Comparison of ENCODE assay signal across 27 cellular contexts in genomic region chr5:54563083-54563761, GRCh38. TPM values are rescaled to one million over a fixed set of nuclear protein-coding genes. Genes with fewer than 3 reads are reported as not detected.
DNase-seq lines count a peak whose midpoint lies in the region; ATAC-seq, FAIRE-seq and TF ChIP-seq lines count a peak whose summit lies in the region.
"Had no signal": no experiment of that assay in that cellular context is flagged by ENCODE, and none has a peak within 500 bp of the region (broad histone marks: within the 10 kb centered on the region; RNA-seq: fewer than 3 reads in every experiment).

No MANE protein-coding gene starts in this region.

- H3K36me3 ChIP-seq in IMR-90 (ENCODE audit: control insufficient read depth, insufficient read depth, low read length), result no peaks in the 10 kb centered on the region
- H3K36me3 ChIP-seq in body of pancreas (replicated peaks in 1 of 2; ENCODE audit: insufficient read depth in 1 of 2, low read depth in 2 of 2), result no peaks in the 10 kb centered on the region
- H3K36me3 ChIP-seq: MG63 had no signal

- no CpG with 5 or more reads among the region's 1 CpG for WGBS in IMR-90 (ENCODE audit: extremely low coverage in 2 of 2, insufficient read length in 1 of 2), 2 experiments
- WGBS in body of pancreas, 2 donors, result 84 to 92% methylated on average over 1 of the region's 1 CpG

- H3K9me3 ChIP-seq in IMR-90 (ENCODE audit: control insufficient read depth, insufficient read depth, low read length) (0 out of 2 replicates have a peak, but pooled peaks cover 2% of the 10 kb centered on the region), body of pancreas (no peaks in the 10 kb centered on the region)
- H3K9me3 ChIP-seq: MG63 had no signal

- no peaks in the 10 kb centered on the region for H4K20me1 ChIP-seq in IMR-90 (ENCODE audit: insufficient read depth, low read length)

- peak; percentile 76 for DNase-seq in IMR-90
- DNase-seq in epithelial cell of esophagus (ENCODE audit: low read depth), result peak; percentile 79
- no peak for DNase-seq in urothelium cell line (ENCODE audit: low spot score)
- no peak for DNase-seq in putamen (ENCODE audit: low spot score)
- no peak for DNase-seq in OCI-M1 (lab: John Stamatoyannopoulos, UW)
- no peak for DNase-seq in body of pancreas
- DNase-seq: C1 segment of cervical spinal cord; CD4-positive, alpha-beta memory T cell; COR-L47; DMS53; GM23248; H7; KBM-7; MG63; NCI-H1048; NCI-H1417; NCI-H1694; NCI-H2029 treated with DMSO at 0.1 percent for 48 hours; NCI-H446 treated with DMSO at 0.1 percent for 48 hours; NCI-H526; NCI-H82; SIG-M5 had no signal

- H4K91ac ChIP-seq in IMR-90 (ENCODE audit: insufficient read depth, low read depth, low read length), result no peak overlapping the region

- POLR2A ChIA-PET in IMR-90 (lab: Charles Lee; ENCODE audit: unreplicated experiment), result no interaction called here

- TF ChIP-seq POLR2A in IMR-90 (IDR thresholded peaks at IDR 0.05; ENCODE audit: low read depth, low read length) (no peak), body of pancreas (IDR thresholded peaks at IDR 0.05) (no peak)

- H4K8ac ChIP-seq in IMR-90 (ENCODE audit: low read depth in 2 of 2, low read length in 2 of 2), result no peak overlapping the region

- H3K27me3 ChIP-seq in IMR-90 (ENCODE audit: control insufficient read depth, insufficient read depth, low read length) (no peaks in the 10 kb centered on the region), body of pancreas (no peaks in the 10 kb centered on the region)
- H3K27me3 ChIP-seq: MG63 had no signal

- no peak overlapping the region for H2AFZ ChIP-seq in IMR-90 (replicated peaks; ENCODE audit: low read length, poor library complexity)
- H2AFZ ChIP-seq: GM23248 had no signal

- CTCF ChIA-PET in IMR-90 (lab: Yijun Ruan, JAX), result interaction anchor here (0.6 kb wide), 1 partner anchor 176 kb away, joined by 4 read pairs; no protein-coding TSS in a partner anchor

- peaks cover 0 to 14% of the 10 kb centered on the region in 2 experiments; a peak in 2 of 4 replicates for H3K79me1 ChIP-seq in IMR-90 (ENCODE audit: low read depth in 1 of 2, low read length in 2 of 2)

- H2AK5ac ChIP-seq in IMR-90 (ENCODE audit: low read depth, low read length), result peak overlapping the region; percentile 25; the same call in 1 of the 2 replicates

- H3K56ac ChIP-seq in IMR-90 (ENCODE audit: extremely low read depth, insufficient read depth, low read length), result no peak overlapping the region

- no peak overlapping the region for H3K4me2 ChIP-seq in IMR-90 (ENCODE audit: low read depth, low read length)

- dilution Hi-C loops in IMR-90 (cut with HindIII; ENCODE audit: low sequenced_read_pairs, unreplicated experiment), result no loop called here

- no TSS peak for BruUV-seq in IMR-90 (replicated peaks; lab: Mats Ljungman, UMichigan)

- no peak overlapping the region for H3K9ac ChIP-seq in IMR-90 (ENCODE audit: low read depth, low read length)
- H3K9ac ChIP-seq: GM23248 had no signal

- H3K27ac ChIP-seq in IMR-90 (ENCODE audit: insufficient read depth, low read length), result no peak overlapping the region
- H3K27ac ChIP-seq in body of pancreas, result no peak overlapping the region
- H3K27ac ChIP-seq: GM23248, HL-60, SK-N-MC had no signal

- no peak overlapping the region for H3K4me3 Mint-ChIP-seq in activated T-helper 17 cell treated with anti-CD3 and anti-CD28 coated beads, Interleukin-2, amount 50 U/mL, for 72 hours
- H3K4me3 Mint-ChIP-seq: CD4-positive, alpha-beta memory T cell had no signal

- 0 out of 2 replicates have a peak overlapping the region, but pooled peaks have one; percentile 54 for H3K23ac ChIP-seq in IMR-90 (ENCODE audit: low read depth, low read length)

- H3K9me1 ChIP-seq in IMR-90 (ENCODE audit: insufficient read depth, low read length), result peaks cover 14% of the 10 kb centered on the region

- peak overlapping the region; percentile 65 for H2BK5ac ChIP-seq in IMR-90 (ENCODE audit: low read depth, low read length, poor library complexity, severe bottlenecking)

- no peaks in the 10 kb centered on the region for H3K27me3 Mint-ChIP-seq in activated T-helper 17 cell treated with anti-CD3 and anti-CD28 coated beads, Interleukin-2, amount 50 U/mL, for 72 hours
- H3K27me3 Mint-ChIP-seq: CD4-positive, alpha-beta memory T cell had no signal

- intact Hi-C loops in IMR-90 (cut with micrococcal nuclease), result no loop called here
- intact Hi-C loops in body of pancreas (cut with DNase I), result no loop called here

- H2BK120ac ChIP-seq in IMR-90 (ENCODE audit: low read depth, low read length), result no peak overlapping the region

- no peak overlapping the region for H2BK15ac ChIP-seq in IMR-90 (ENCODE audit: low read depth, low read length)

- H2AK9ac ChIP-seq in IMR-90 (replicated peaks; ENCODE audit: low read depth, low read length, poor library complexity), result peak overlapping the region; percentile 70

- in situ Hi-C loops in IMR-90 (cut with MboI; ENCODE audit: low sequenced_read_pairs), result no loop called here

- no peak overlapping the region for H3K4ac ChIP-seq in IMR-90 (ENCODE audit: low read depth, low read length)

- no peak overlapping the region for H3K27ac Mint-ChIP-seq in activated T-helper 17 cell treated with anti-CD3 and anti-CD28 coated beads, Interleukin-2, amount 50 U/mL, for 72 hours
- H3K27ac Mint-ChIP-seq: CD4-positive, alpha-beta memory T cell had no signal

- peaks cover 2% of the 10 kb centered on the region for H3K4me1 ChIP-seq in IMR-90 (ENCODE audit: control insufficient read depth, insufficient read depth, low read length)
- H3K4me1 ChIP-seq in body of pancreas, result no peaks in the 10 kb centered on the region

- H3K36me3 Mint-ChIP-seq in activated T-helper 17 cell treated with anti-CD3 and anti-CD28 coated beads, Interleukin-2, amount 50 U/mL, for 72 hours (ENCODE audit: low read depth), result no peaks in the 10 kb centered on the region
- H3K36me3 Mint-ChIP-seq: CD4-positive, alpha-beta memory T cell had no signal

- H4K5ac ChIP-seq in IMR-90 (ENCODE audit: low read depth, low read length), result no peak overlapping the region

- TF ChIP-seq CTCF in IMR-90 (conservative IDR thresholded peaks at IDR 0.05; ENCODE audit: low read depth, low read length) (no peak), epithelial cell of esophagus (IDR thresholded peaks at IDR 0.05; ENCODE audit: insufficient read depth, low read depth, low read length, missing control alignments) (no peak), body of pancreas (IDR thresholded peaks at IDR 0.05) (no peak)

- peak overlapping the region; percentile 34; the same call in 1 of the 2 replicates for H2BK20ac ChIP-seq in IMR-90 (ENCODE audit: low read depth, low read length)

- no peak for TF ChIP-seq RAD21 in IMR-90 (IDR thresholded peaks at IDR 0.05; ENCODE audit: low read length)

- H3K4me3 ChIP-seq in IMR-90 (ENCODE audit: insufficient read depth, low read depth, low read length) (no peak overlapping the region), epithelial cell of esophagus (ENCODE audit: low read length) (no peak overlapping the region), body of pancreas (no peak overlapping the region)
- H3K4me3 ChIP-seq: GM23248, MG63, SK-N-MC had no signal

- H3K18ac ChIP-seq in IMR-90 (ENCODE audit: low read depth, low read length), result no peak overlapping the region

- ATAC-seq in IMR-90 (ENCODE audit: low read depth) (peak; percentile 96), body of pancreas (no peak)
- ATAC-seq in activated T-helper 17 cell treated with anti-CD3 and anti-CD28 coated beads, Interleukin-2, amount 50 U/mL, for 72 hours (replicated peaks), result peak; percentile 19
- ATAC-seq: Panc1 had no signal

- peaks cover 4% of the 10 kb centered on the region for H3K9me3 Mint-ChIP-seq in activated T-helper 17 cell treated with anti-CD3 and anti-CD28 coated beads, Interleukin-2, amount 50 U/mL, for 72 hours

- peak; percentile 37 for FAIRE-seq in urothelium cell line (lab: Jason Lieb, UNC)
- FAIRE-seq: G401.6 had no signal

- H3K4me1 Mint-ChIP-seq in activated T-helper 17 cell treated with anti-CD3 and anti-CD28 coated beads, Interleukin-2, amount 50 U/mL, for 72 hours, result no peaks in the 10 kb centered on the region

- H3K14ac ChIP-seq in IMR-90 (replicated peaks; ENCODE audit: low read depth, low read length), result no peak overlapping the region; the same call in 1 of the 2 replicates

TF ChIP-seq in IMR-90, 13 proteins besides CTCF, POLR2A, EP300 and RAD21:
- TF ChIP-seq SMC3 (IDR thresholded peaks at IDR 0.05; ENCODE audit: low read depth, low read length) (no peak), MXI1 (IDR thresholded peaks at IDR 0.05; ENCODE audit: borderline replicate concordance, low read depth, low read length) (no peak), CEBPB (IDR thresholded peaks at IDR 0.05; ENCODE audit: low read depth, low read length) (peak; percentile 57; the same call in 1 of the 2 replicates)

RNA-seq across cellular contexts. Expression of gene SNX18, which starts 45.7 kb away (rescaled TPM):
- 50.0 and 67.8 TPM in 2 replicates for total RNA-seq in IMR-90 (2012; rRNA removed)
- 31.2 and 40.1 TPM in 2 replicates for polyA plus RNA-seq in IMR-90 (2012; rRNA removed)
- 33.9 and 66.4 TPM in 2 replicates for polyA plus RNA-seq in IMR-90 (2012; cell fraction: cytosol; rRNA removed)
- 17.8 and 42.7 TPM in 2 replicates for polyA plus RNA-seq in IMR-90 (2012; cell fraction: nucleus; rRNA removed; ENCODE audit: low replicate concordance)
- 10 to 100 TPM in 1 of 2 donors, 1 to 10 TPM in 1; 4.3 to 11.6 TPM for total RNA-seq in activated T-helper 17 cell treated with anti-CD3 and anti-CD28 coated beads, Interleukin-2, amount 50 U/mL, for 72 hours
- 10 to 100 TPM; 22.4 to 24.4 TPM for total RNA-seq in body of pancreas

Comparison
In these comparisons a context has a peak if more than half of its experiments do, and no peak if none do; other contexts are left out.
1. DNase-seq: peak in IMR-90 (single experiment) and epithelial cell of esophagus (single experiment); none in urothelium cell line (single experiment), putamen (single experiment), OCI-M1 (single experiment) and body of pancreas (0 of 4).